In genomic region chr19:8654591-8655339, GRCh38 we compare ENCODE assay signal across 8 cellular contexts. TPM values are rescaled to one million over a fixed set of nuclear protein-coding genes. Genes with fewer than 3 reads are reported as not detected.
A peak's percentile ranks its signal among the peaks of the same experiment; 100 is the strongest.
DNase-seq lines count a peak whose midpoint lies in the region; ATAC-seq lines count a peak whose summit lies in the region.

No MANE protein-coding gene starts in this region.

- H3K9me3 ChIP-seq in duodenal mucosa (ENCODE audit: control insufficient read depth in 1 of 2, low read length in 2 of 2) = no peaks in the 10 kb centered on the region
- no peaks in the 10 kb centered on the region for H3K9me3 ChIP-seq in mononuclear cell (ENCODE audit: low read depth, low read length)

- peak overlapping the region in 1 of 2 donors; percentile 4 for H3K9ac ChIP-seq in duodenal mucosa (ENCODE audit: low read depth in 1 of 2, low read length in 2 of 2)

- H3K4me1 ChIP-seq in duodenal mucosa (ENCODE audit: control insufficient read depth in 1 of 2, insufficient read depth in 2 of 2, low read length in 2 of 2) (no peaks in the 10 kb centered on the region), mononuclear cell (ENCODE audit: insufficient read depth, low read length) (peaks cover 26% of the 10 kb centered on the region)

- peaks cover 0 to 3% of the 10 kb centered on the region in 2 donors for H3K27me3 ChIP-seq in duodenal mucosa (ENCODE audit: control insufficient read depth in 1 of 2, insufficient read depth in 2 of 2, low read length in 2 of 2)
- peaks cover 2% of the 10 kb centered on the region for H3K27me3 ChIP-seq in mononuclear cell (ENCODE audit: insufficient read depth, low read length)

- H3K27ac ChIP-seq in duodenal mucosa (ENCODE audit: low read depth, low read length) = no peak overlapping the region

- no peak for ATAC-seq in GM19455 (IDR thresholded peaks at IDR 0.05; ENCODE audit: unreplicated experiment)

- H3K36me3 ChIP-seq in duodenal mucosa (ENCODE audit: control insufficient read depth in 1 of 2, insufficient read depth in 2 of 2, low read length in 2 of 2) = no peaks in the 10 kb centered on the region

- DNase-seq in DMS79 treated with DMSO at 0.1 percent for 48 hours (lab: John Stamatoyannopoulos, UW) (peak; percentile 14), DMS79 (lab: John Stamatoyannopoulos, UW) (no peak), NCI-H2171 (lab: John Stamatoyannopoulos, UW) (peak; percentile 7)
- DNase-seq in activated CD4-positive, alpha-beta T cell treated with anti-CD3 and anti-CD28 coated beads, Interleukin-2, amount 50 U/mL, for 48 hours = peak; percentile 66 to 74
- peak; percentile 82 for DNase-seq in stimulated activated CD8-positive, alpha-beta memory T cell treated with anti-CD3 and anti-CD28 coated beads, Interleukin-4, amount 100 ng/mL, for 48 hours

- H3K4me3 ChIP-seq in duodenal mucosa (ENCODE audit: low read depth in 1 of 2, low read length in 2 of 2) (peak overlapping the region; percentile 5 to 48), mononuclear cell (ENCODE audit: low read length) (peak overlapping the region; percentile 10)

RNA-seq across cellular contexts. Expression of gene NFILZ, which starts 24.3 kb away (rescaled TPM):
- not detected for total RNA-seq in mononuclear cell

RNA-seq across cellular contexts. Expression of gene ACTL9, which starts 43.8 kb away (rescaled TPM):
- not detected for total RNA-seq in mononuclear cell

RNA-seq across cellular contexts. Expression of gene ADAMTS10, which starts 44.2 kb away (rescaled TPM):
- 29.5 TPM for total RNA-seq in mononuclear cell
